6 cellular contexts compared by ENCODE assay signal in genomic region chr12:115771601-115772000, GRCh38.
"Had no signal": no experiment of that assay in that cellular context is flagged by ENCODE, and none has a peak within 500 bp of the region (broad histone marks: within the 10 kb centered on the region; RNA-seq: fewer than 3 reads in every experiment).

No MANE protein-coding gene starts in this region.

- H3K27ac ChIP-seq: HL-60, KMS-11 had no signal

- DNase-seq: IMR-90, KBM-7, KG1 had no signal

- ATAC-seq: K562 had no signal

- H3K4me3 ChIP-seq: K562 had no signal
